ENCODE assay signal across 21 cellular contexts in genomic region chr4:140180577-140180976, GRCh38. TPM values are rescaled to one million over a fixed set of nuclear protein-coding genes. Genes with fewer than 3 reads are reported as not detected.
DNase-seq lines count a peak whose midpoint lies in the region; ATAC-seq, FAIRE-seq and TF ChIP-seq lines count a peak whose summit lies in the region.
"Had no signal": no experiment of that assay in that cellular context is flagged by ENCODE, and none has a peak within 500 bp of the region (broad histone marks: within the 10 kb centered on the region; RNA-seq: fewer than 3 reads in every experiment).

No MANE protein-coding gene starts in this region.

- H3K9me3 ChIP-seq in transverse colon, result no peaks in the 10 kb centered on the region
- H3K9me3 ChIP-seq: Caco-2 had no signal

- no peak for ATAC-seq in GM23338
- ATAC-seq in HG02981 (IDR thresholded peaks at IDR 0.05; ENCODE audit: unreplicated experiment), result no peak

- H3K27me3 ChIP-seq in GM23338 (ENCODE audit: insufficient read depth), result no peaks in the 10 kb centered on the region
- no peaks in the 10 kb centered on the region for H3K27me3 ChIP-seq in transverse colon

- TF ChIP-seq EP300 in transverse colon (IDR thresholded peaks at IDR 0.05; ENCODE audit: low read depth), result no peak

- in situ Hi-C loops in transverse colon (cut with MboI; ENCODE audit: low pct_ligation_motif_present in 1 of 4, low pct_unique_long_range_greater_than_20kb in 1 of 4, low sequenced_read_pairs in 3 of 4), result no loop called here

- H3K4me1 ChIP-seq in GM23338 (ENCODE audit: insufficient read depth) (no peaks in the 10 kb centered on the region), transverse colon (peaks cover 0 to 11% (median 3%) of the 10 kb centered on the region in 4 donors)
- H3K4me1 ChIP-seq: Caco-2 had no signal

- H3K27ac Mint-ChIP-seq in GM23338, result no peak overlapping the region
- H3K27ac Mint-ChIP-seq: CD4-positive, alpha-beta T cell; HFFc6 had no signal

- no peak for TF ChIP-seq CTCF in GM23338 (conservative IDR thresholded peaks at IDR 0.05; ENCODE audit: low read depth in 2 of 2)
- TF ChIP-seq CTCF in transverse colon (IDR thresholded peaks at IDR 0.05), result no peak

- FAIRE-seq in endometrium (lab: Jason Lieb, UNC), result peak; percentile 62
- FAIRE-seq: GM12891, GM19239, H54 had no signal

- H3K27ac ChIP-seq in GM23338 (ENCODE audit: low read depth) (no peak overlapping the region), transverse colon (peak overlapping the region in 3 of 4 donors; percentile 13 to 16 (median 15))
- H3K27ac ChIP-seq: C4-2B, GM23248 had no signal

- no peaks in the 10 kb centered on the region for H3K36me3 Mint-ChIP-seq in GM23338 (ENCODE audit: low read depth)

- H3K36me3 ChIP-seq in GM23338 (ENCODE audit: insufficient read depth), result no peaks in the 10 kb centered on the region
- no peaks in the 10 kb centered on the region for H3K36me3 ChIP-seq in transverse colon

- peak overlapping the region; percentile 53; the same call in 1 of the 2 replicates for H2AFZ ChIP-seq in GM23338
- H2AFZ ChIP-seq: GM23248 had no signal

- no peak for DNase-seq in GM23338 (ENCODE audit: low spot score)
- DNase-seq in LoVo (ENCODE audit: low spot score), result peak; percentile 57
- DNase-seq in transverse colon, result no peak
- no peak for DNase-seq in retina
- no peak for DNase-seq in Ammon's horn (ENCODE audit: low spot score)
- DNase-seq: ACHN; Caco-2; CD4-positive, alpha-beta T cell; DMS153; DND-41; EL; GM23248; HCEC 1CT; HFFc6; KG1 had no signal

- H3K79me2 ChIP-seq in GM23338 (replicated peaks; ENCODE audit: insufficient read depth), result no peaks in the 10 kb centered on the region

- H3K9me2 ChIP-seq in GM23338 (ENCODE audit: insufficient read depth), result no peaks in the 10 kb centered on the region

- intact Hi-C loops in transverse colon (cut with DNase I; ENCODE audit: low total_unique reads), result no loop called here

- no peak for TF ChIP-seq POLR2A in transverse colon (IDR thresholded peaks at IDR 0.05)

- H3K27me3 Mint-ChIP-seq in GM23338 (ENCODE audit: insufficient read depth, low read depth, poor library complexity), result no peaks in the 10 kb centered on the region

- 58 to 65% methylated on average over 3 of the region's 3 CpGs for WGBS in transverse colon (ENCODE audit: low coverage in 1 of 2), 2 donors

- H4K20me1 ChIP-seq in GM23338 (replicated peaks; ENCODE audit: insufficient read depth), result no peaks in the 10 kb centered on the region

- H3F3A ChIP-seq in GM23338 (replicated peaks; ENCODE audit: low read depth), result no peaks in the 10 kb centered on the region

- H3K4me3 ChIP-seq in GM23338 (no peak overlapping the region), transverse colon (no peak overlapping the region)
- H3K4me3 ChIP-seq: GM23248 had no signal

- no peaks in the 10 kb centered on the region; the same call in 2 of the 3 replicates for H3K4me1 Mint-ChIP-seq in GM23338

- no peaks in the 10 kb centered on the region for H3K9me3 Mint-ChIP-seq in GM23338
- H3K9me3 Mint-ChIP-seq: CD4-positive, alpha-beta T cell; HFFc6 had no signal

- no peak overlapping the region for H3K4me2 ChIP-seq in GM23338

- H3K4me3 Mint-ChIP-seq in GM23338, result no peak overlapping the region
- H3K4me3 Mint-ChIP-seq: CD4-positive, alpha-beta T cell; HFFc6 had no signal

TF ChIP-seq in GM23338, 12 proteins besides CTCF, POLR2A, EP300 and RAD21:
- TF ChIP-seq ZNF331 (CRISPR knock-in tag; IDR thresholded peaks at IDR 0.05; ENCODE audit: low read depth) (no peak), JUNB (IDR thresholded peaks at IDR 0.05; ENCODE audit: unreplicated experiment) (no peak), CREB1 (CRISPR knock-in tag; IDR thresholded peaks at IDR 0.05; ENCODE audit: low read depth) (no peak), ZNF114 (CRISPR knock-in tag; IDR thresholded peaks at IDR 0.05) (no peak), NANOG (IDR thresholded peaks at IDR 0.05; ENCODE audit: borderline replicate concordance) (no peak), ETS1 (IDR thresholded peaks at IDR 0.05) (no peak), EZH2 (IDR thresholded peaks at IDR 0.05; ENCODE audit: low read depth, unreplicated experiment) (no peak), POLR2AphosphoS5 (IDR thresholded peaks at IDR 0.05; ENCODE audit: low read depth) (no peak)
TF ChIP-seq in GM23338: peak in this region for 0.

RNA-seq across cellular contexts. Expression of gene MAML3, which starts 26.6 kb away (rescaled TPM):
- total RNA-seq in GM23338 (2014; rRNA removed; shearing (Covaris generic)), result 3.7 and 6.5 TPM in 2 replicates
- 1.3 and 1.7 TPM in 2 replicates for polyA plus RNA-seq in GM23338 (2016; fragmentation: Nextera tagmentation; extraction: Ambion mirVana)
- 10 to 100 TPM; 16.1 to 40.0 (median 18.1) TPM for total RNA-seq in transverse colon
